Comparison of ENCODE assay signal across 8 cellular contexts in genomic region chr20:18287915-18288747, GRCh38. TPM values are rescaled to one million over a fixed set of nuclear protein-coding genes. Genes with fewer than 3 reads are reported as not detected.
DNase-seq lines count a peak whose midpoint lies in the region; ATAC-seq and TF ChIP-seq lines count a peak whose summit lies in the region.

TSS of gene ZNF133 (plus strand) at chr20:18288527. CDS start at chr20:18305687, 17,160 bp downstream.

- peak within 1 kb of the TSS; percentile 94 for H3K4me3 ChIP-seq in DOHH2 (ENCODE audit: low read length)
- H3K4me3 ChIP-seq in KMS-11 (IDR thresholded peaks at IDR 0.05; ENCODE audit: insufficient read depth, low read depth, low read length), result no peak within 1 kb of the TSS
- peak within 1 kb of the TSS; percentile 95 for H3K4me3 ChIP-seq in Panc1 (ENCODE audit: low read depth in 2 of 2, low read length in 2 of 2)
- peak within 1 kb of the TSS; percentile 80 to 98 (median 84) for H3K4me3 ChIP-seq in esophagus squamous epithelium

- DNase-seq in Panc1 (ENCODE audit: low read depth, low spot score) (peak; percentile 87), esophagus squamous epithelium (lab: John Stamatoyannopoulos, UW) (peak; percentile 66), myocyte (ENCODE audit: low read depth) (peak; percentile 96)
- DNase-seq in activated T-cell treated with anti-CD3 and anti-CD28 coated beads, Interleukin-2, amount 50 U/mL, for 72 hours, result peak; percentile 95 to 98
- DNase-seq in stimulated activated CD8-positive, alpha-beta memory T cell treated with anti-CD3 and anti-CD28 coated beads, Interleukin-7, amount 100 ng/mL, for 4 hours (ENCODE audit: low read depth in 2 of 2), result peak; percentile 93 to 95

- ATAC-seq in GM21786 (IDR thresholded peaks at IDR 0.05; ENCODE audit: unreplicated experiment) (peak; percentile 98), Panc1 (peak; percentile 98)
- ATAC-seq in activated T-cell treated with anti-CD3 and anti-CD28 coated beads, Interleukin-2, amount 50 U/mL, for 72 hours (replicated peaks in 1 of 2), result peak; percentile 97

- peak within 1 kb of the TSS; percentile 88 for H3K4me2 ChIP-seq in DOHH2 (ENCODE audit: low read length)
- H3K4me2 ChIP-seq in KMS-11, result peak within 1 kb of the TSS; percentile 60

- no peaks in the 10 kb centered on the region for H4K20me1 ChIP-seq in DOHH2 (ENCODE audit: control insufficient read depth, insufficient read depth, low read depth, low read length)
- no peaks in the 10 kb centered on the region for H4K20me1 ChIP-seq in KMS-11 (ENCODE audit: insufficient read depth)

- H3K36me3 ChIP-seq in DOHH2 (ENCODE audit: control insufficient read depth, low read length), result no peaks in the 10 kb centered on the region
- H3K36me3 ChIP-seq in KMS-11 (ENCODE audit: insufficient read depth), result no peaks in the 10 kb centered on the region
- H3K36me3 ChIP-seq in Panc1 (ENCODE audit: control insufficient read depth, insufficient read depth, low read length), result no peaks in the 10 kb centered on the region
- peaks cover 0 to 19% (median 0%) of the 10 kb centered on the region in 3 donors for H3K36me3 ChIP-seq in esophagus squamous epithelium

- POLR2A ChIA-PET in Panc1 (lab: Charles Lee), result interaction anchor here (0.7 kb wide), 1 partner anchor 119 kb away, joined by 4 read pairs; no protein-coding TSS in a partner anchor

- no peaks in the 10 kb centered on the region for H3F3A ChIP-seq in DOHH2 (ENCODE audit: control insufficient read depth, insufficient read depth)

- H3K36me3 Mint-ChIP-seq in activated T-cell treated with anti-CD3 and anti-CD28 coated beads, Interleukin-2, amount 50 U/mL, for 72 hours (ENCODE audit: insufficient read depth in 2 of 2), result peaks cover 21 to 29% of the 10 kb centered on the region in 2 donors

- peaks cover 8% of the 10 kb centered on the region in 2 donors for H3K9me3 Mint-ChIP-seq in activated T-cell treated with anti-CD3 and anti-CD28 coated beads, Interleukin-2, amount 50 U/mL, for 72 hours

- BruUV-seq in Panc1 (replicated peaks; lab: Mats Ljungman, UMichigan), result no TSS peak

- in situ Hi-C loops in Panc1 (cut with HindIII; ENCODE audit: low pct_unique_long_range_greater_than_20kb, low sequenced_read_pairs), result no loop called here

- TF ChIP-seq POLR2A in esophagus squamous epithelium (IDR thresholded peaks at IDR 0.05), result peak in 3 of 4 donors; percentile 48 to 80 (median 66)

- H2AFZ ChIP-seq in KMS-11 (ENCODE audit: low read depth), result peak within 1 kb of the TSS; percentile 83

- H3K27me3 ChIP-seq in DOHH2 (ENCODE audit: control insufficient read depth, low read length), result no peaks in the 10 kb centered on the region
- no peaks in the 10 kb centered on the region for H3K27me3 ChIP-seq in KMS-11 (ENCODE audit: insufficient read depth, low read depth)
- no peaks in the 10 kb centered on the region for H3K27me3 ChIP-seq in Panc1 (ENCODE audit: control insufficient read depth, insufficient read depth, low read length)
- peaks cover 0 to 28% (median 0%) of the 10 kb centered on the region in 4 donors for H3K27me3 ChIP-seq in esophagus squamous epithelium

- H3K4me1 ChIP-seq in DOHH2 (ENCODE audit: control insufficient read depth, low read length) (peaks cover 31% of the 10 kb centered on the region), KMS-11 (ENCODE audit: low read depth, poor library complexity, severe bottlenecking) (peaks cover 4% of the 10 kb centered on the region), Panc1 (ENCODE audit: control insufficient read depth, insufficient read depth, low read length) (peaks cover 2% of the 10 kb centered on the region; the same call in 1 of the 2 replicates), esophagus squamous epithelium (peaks cover 0 to 26% (median 11%) of the 10 kb centered on the region in 3 donors)

- WGBS in esophagus squamous epithelium, 2 donors, result 0 to 2% methylated on average over 19 to 22 of the region's 63 CpGs

- CTCF ChIA-PET in Panc1 (lab: Charles Lee), result no interaction called here

- intact Hi-C loops in Panc1 (cut with micrococcal nuclease; ENCODE audit: unreplicated experiment) (loop anchor here (5.0 kb wide), 1 partner anchor 179 kb away; the partner anchor contains the start of genes DZANK1 and POLR3F), esophagus squamous epithelium (cut with DNase I) (no loop called here)

- peak within 1 kb of the TSS; percentile 43; the same call in 1 of the 2 replicates for H3K9ac ChIP-seq in KMS-11

- peak within 1 kb of the TSS; percentile 94 to 99 for H3K4me3 Mint-ChIP-seq in activated T-cell treated with anti-CD3 and anti-CD28 coated beads, Interleukin-2, amount 50 U/mL, for 72 hours

- H3K9me3 ChIP-seq in DOHH2 (ENCODE audit: control insufficient read depth, insufficient read depth, low read length) (peaks cover 16% of the 10 kb centered on the region; the same call in 1 of the 2 replicates), Panc1 (ENCODE audit: control insufficient read depth, insufficient read depth, low read depth, low read length) (peaks cover 17% of the 10 kb centered on the region), esophagus squamous epithelium (peaks cover 0 to 21% (median 7%) of the 10 kb centered on the region in 3 donors)

- H3K4me1 Mint-ChIP-seq in activated T-cell treated with anti-CD3 and anti-CD28 coated beads, Interleukin-2, amount 50 U/mL, for 72 hours (ENCODE audit: low read depth), result peaks cover 26% of the 10 kb centered on the region

- TF ChIP-seq CTCF in DOHH2 (IDR thresholded peaks at IDR 0.05; ENCODE audit: low read depth, low read length, poor library complexity, severe bottlenecking), result peak; percentile 52
- TF ChIP-seq CTCF in KMS-11 (conservative IDR thresholded peaks at IDR 0.05; ENCODE audit: low read depth, low read length), result no peak
- TF ChIP-seq CTCF in Panc1 (IDR thresholded peaks at IDR 0.05), result peak; percentile 9; the same call in 1 of the 2 replicates
- peak in 1 of 6 experiments; percentile 25 for TF ChIP-seq CTCF in esophagus squamous epithelium (IDR thresholded peaks at IDR 0.05)

- peaks cover 11% of the 10 kb centered on the region for H3K79me2 ChIP-seq in DOHH2 (ENCODE audit: control insufficient read depth, low read length)
- no peaks in the 10 kb centered on the region for H3K79me2 ChIP-seq in KMS-11 (ENCODE audit: insufficient read depth, low read depth)

- H3K9me2 ChIP-seq in DOHH2 (replicated peaks; ENCODE audit: control insufficient read depth, low read length), result no peaks in the 10 kb centered on the region

- H3K27ac ChIP-seq in DOHH2 (ENCODE audit: low read depth, low read length), result peak within 1 kb of the TSS; percentile 55
- peak within 1 kb of the TSS; percentile 47 for H3K27ac ChIP-seq in KMS-11
- H3K27ac ChIP-seq in Panc1 (ENCODE audit: low read length), result peak within 1 kb of the TSS; percentile 90
- peak within 1 kb of the TSS; percentile 93 to 99 (median 94) for H3K27ac ChIP-seq in esophagus squamous epithelium

- H3K27ac Mint-ChIP-seq in activated T-cell treated with anti-CD3 and anti-CD28 coated beads, Interleukin-2, amount 50 U/mL, for 72 hours, result peak within 1 kb of the TSS; percentile 97

- H3K27me3 Mint-ChIP-seq in activated T-cell treated with anti-CD3 and anti-CD28 coated beads, Interleukin-2, amount 50 U/mL, for 72 hours (ENCODE audit: low read depth), result peaks cover 29% of the 10 kb centered on the region

RNA-seq across cellular contexts. Expression of gene ZNF133, which starts in this region (rescaled TPM):
- total RNA-seq in Panc1 (2021; ENCODE audit: unreplicated experiment) (8.2 TPM), esophagus squamous epithelium (10 to 100 TPM; 10.1 to 20.2 (median 13.7) TPM), myocyte (9.0 and 16.4 TPM in 2 replicates)
- 10.7 TPM for polyA plus RNA-seq in Panc1 (2012; ENCODE audit: insufficient read length)
- 10 to 100 TPM; 10.9 to 12.5 TPM for total RNA-seq in activated T-cell treated with anti-CD3 and anti-CD28 coated beads, Interleukin-2, amount 50 U/mL, for 72 hours
- 12.3 TPM for polyA plus RNA-seq in myocyte (2012)
